In the genomic region with DNA sequence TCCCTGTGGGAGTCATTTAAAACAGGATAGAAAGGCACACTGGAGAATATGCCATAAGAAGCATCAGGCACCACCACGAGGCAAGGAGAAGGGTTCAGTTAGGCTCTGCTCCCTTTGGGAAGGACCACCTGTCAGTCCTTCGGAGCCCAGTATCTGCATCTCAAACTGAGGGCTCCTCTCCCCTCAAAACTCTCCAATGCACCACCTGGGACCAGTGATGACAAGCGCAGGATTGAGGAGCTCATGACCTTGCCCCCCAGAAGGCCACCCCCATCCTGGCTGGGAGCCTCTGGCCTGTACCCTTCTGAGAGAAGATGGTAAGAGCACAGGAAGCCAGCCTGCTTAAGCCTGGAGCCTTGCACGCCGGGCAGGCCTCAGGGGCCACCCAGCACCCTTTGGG, we compare ENCODE assay signal across 4 cellular contexts. TPM values are rescaled to one million over a fixed set of nuclear protein-coding genes. Genes with fewer than 3 reads are reported as not detected.
"Had no signal": no experiment of that assay in that cellular context is flagged by ENCODE, and none has a peak within 500 bp of the region (broad histone marks: within the 10 kb centered on the region; RNA-seq: fewer than 3 reads in every experiment).

No MANE protein-coding gene starts in this region.

- H3K4me3 ChIP-seq: GM12878 had no signal

- DNase-seq: GDM1, GF-D8 had no signal

- ATAC-seq: GM12878 had no signal

RNA-seq across cellular contexts. Expression of a gene that starts 39.4 kb away (rescaled TPM):
- total RNA-seq: G401, GM12878 had no signal
